In genomic region chr11:64455436-64456261, GRCh38 we compare ENCODE assay signal across 24 cellular contexts.
DNase-seq lines count a peak whose midpoint lies in the region; ATAC-seq, FAIRE-seq and TF ChIP-seq lines count a peak whose summit lies in the region.
"Had no signal": no experiment of that assay in that cellular context is flagged by ENCODE, and none has a peak within 500 bp of the region (broad histone marks: within the 10 kb centered on the region; RNA-seq: fewer than 3 reads in every experiment).

No MANE protein-coding gene starts in this region.

- POLR2A ChIA-PET in HEK293 (lab: Yijun Ruan, JAX) = no interaction called here
- POLR2A ChIA-PET in activated CD8-positive, alpha-beta T cell treated with anti-CD3 and anti-CD28 coated beads, Interleukin-2, amount 10 ng/mL, durations not matched to agents 7 days and 5 days (lab: Charles Lee) = no interaction called here

- H3K36me3 ChIP-seq in HEK293 (ENCODE audit: control insufficient read depth in 2 of 2, insufficient read depth in 1 of 2, low read length in 2 of 2) (no peaks in the 10 kb centered on the region), kidney (ENCODE audit: control insufficient read depth in 1 of 2, insufficient read depth in 2 of 2, low read length in 2 of 2) (no peaks in the 10 kb centered on the region)
- H3K36me3 ChIP-seq: MG63 had no signal

- DNase-seq in activated effector memory CD4-positive, alpha-beta T cell treated with anti-CD3 and anti-CD28 coated beads, Interleukin-2, amount 50 U/mL, for 16 hours = peak; percentile 39
- DNase-seq in activated effector memory CD4-positive, alpha-beta T cell treated with Interleukin-2 at 50 U/mL for 16 hours = no peak
- DNase-seq in kidney (peak; percentile 57), sciatic nerve (ENCODE audit: low spot score) (peak; percentile 52), NCI-H446 treated with DMSO at 0.1 percent for 48 hours (lab: John Stamatoyannopoulos, UW) (no peak)
- DNase-seq in activated CD8-positive, alpha-beta T cell treated with anti-CD3 and anti-CD28 coated beads, Interleukin-2, amount 10 ng/mL, durations not matched to agents 7 days and 5 days = no peak
- DNase-seq: 8988T; CD4-positive, alpha-beta memory T cell; COR-L47; DMS53; H9; HFFc6; IMR-90; KG1; MG63; NCI-H2029; NCI-H446; NCI-H526 treated with DMSO at 0.1 percent for 48 hours; SHP77 had no signal

- H3K27ac ChIP-seq in HEK293 (ENCODE audit: extremely low read depth, low read depth, low read length) = no peak overlapping the region
- H3K27ac ChIP-seq in kidney (ENCODE audit: low read depth in 2 of 2, low read length in 2 of 2) = no peak overlapping the region
- H3K27ac ChIP-seq: RWPE1 had no signal

- FAIRE-seq in kidney (lab: Jason Lieb, UNC) = no peak
- FAIRE-seq: GM18507 had no signal

- no peaks in the 10 kb centered on the region for H3K4me1 ChIP-seq in HEK293 (ENCODE audit: control insufficient read depth, insufficient read depth, low read length)
- H3K4me1 ChIP-seq in kidney (ENCODE audit: control insufficient read depth in 1 of 2, insufficient read depth in 1 of 2, low read depth in 1 of 2, low read length in 2 of 2) = no peaks in the 10 kb centered on the region

- H3K9me3 ChIP-seq in HEK293 (ENCODE audit: control insufficient read depth, insufficient read depth, low read depth, low read length) = no peaks in the 10 kb centered on the region
- no peaks in the 10 kb centered on the region for H3K9me3 ChIP-seq in kidney (ENCODE audit: control insufficient read depth in 1 of 2, low read length in 2 of 2)
- H3K9me3 ChIP-seq: MG63 had no signal

- no peaks in the 10 kb centered on the region for H3K9me3 Mint-ChIP-seq in activated CD8-positive, alpha-beta T cell treated with anti-CD3 and anti-CD28 coated beads, Interleukin-2, amount 10 ng/mL, durations not matched to agents 7 days and 5 days (ENCODE audit: insufficient read depth)
- H3K9me3 Mint-ChIP-seq: CD4-positive, alpha-beta memory T cell; H9; HFFc6 had no signal

- H3K4me3 Mint-ChIP-seq in activated CD8-positive, alpha-beta T cell treated with anti-CD3 and anti-CD28 coated beads, Interleukin-2, amount 10 ng/mL, durations not matched to agents 7 days and 5 days = no peak overlapping the region
- H3K4me3 Mint-ChIP-seq: CD4-positive, alpha-beta memory T cell; H9; HFFc6 had no signal

- ATAC-seq in sciatic nerve (no peak), HG02798 (IDR thresholded peaks at IDR 0.05; ENCODE audit: poor library complexity, unreplicated experiment) (no peak)
- no peak for ATAC-seq in activated CD8-positive, alpha-beta T cell treated with anti-CD3 and anti-CD28 coated beads, Interleukin-2, amount 10 ng/mL, durations not matched to agents 7 days and 5 days
- ATAC-seq: Panc1 had no signal

- H3K4me1 Mint-ChIP-seq in activated CD8-positive, alpha-beta T cell treated with anti-CD3 and anti-CD28 coated beads, Interleukin-2, amount 10 ng/mL, durations not matched to agents 7 days and 5 days (ENCODE audit: low read depth) = no peaks in the 10 kb centered on the region
- H3K4me1 Mint-ChIP-seq: CD4-positive, alpha-beta memory T cell had no signal

- H3K27ac Mint-ChIP-seq in activated CD8-positive, alpha-beta T cell treated with anti-CD3 and anti-CD28 coated beads, Interleukin-2, amount 10 ng/mL, durations not matched to agents 7 days and 5 days = no peak overlapping the region
- H3K27ac Mint-ChIP-seq: HFFc6 had no signal

- no peak overlapping the region for H3K9ac ChIP-seq in kidney (ENCODE audit: low read length in 2 of 2)

- H3K27me3 Mint-ChIP-seq in activated CD8-positive, alpha-beta T cell treated with anti-CD3 and anti-CD28 coated beads, Interleukin-2, amount 10 ng/mL, durations not matched to agents 7 days and 5 days (ENCODE audit: low read depth) = peaks cover 2% of the 10 kb centered on the region
- H3K27me3 Mint-ChIP-seq: CD4-positive, alpha-beta memory T cell had no signal

- intact Hi-C loops in kidney (cut with DNase I) = no loop called here
- intact Hi-C loops in sciatic nerve (cut with DNase I) = no loop called here

- CTCF ChIA-PET in HEK293 (lab: Yijun Ruan, JAX) = interaction anchor here (0.7 kb wide), 1 partner anchor 194 kb away, joined by 3 read pairs; no protein-coding TSS in a partner anchor
- CTCF ChIA-PET in activated CD8-positive, alpha-beta T cell treated with anti-CD3 and anti-CD28 coated beads, Interleukin-2, amount 10 ng/mL, durations not matched to agents 7 days and 5 days (lab: Charles Lee) = interaction anchor here (1.0 kb wide), 1 partner anchor 199 kb away, joined by 4 read pairs; no protein-coding TSS in a partner anchor

- H3K36me3 Mint-ChIP-seq in activated CD8-positive, alpha-beta T cell treated with anti-CD3 and anti-CD28 coated beads, Interleukin-2, amount 10 ng/mL, durations not matched to agents 7 days and 5 days (ENCODE audit: low read depth) = no peaks in the 10 kb centered on the region
- H3K36me3 Mint-ChIP-seq: CD4-positive, alpha-beta memory T cell had no signal

- TF ChIP-seq CTCF in HEK293 (tag by site-specific recombination; IDR thresholded peaks at IDR 0.05) = no peak
- no peak for TF ChIP-seq CTCF in kidney (IDR thresholded peaks at IDR 0.05; ENCODE audit: borderline replicate concordance, extremely low read depth, insufficient read depth)

- no peak overlapping the region for H3K4me3 ChIP-seq in HEK293 (ENCODE audit: low read depth, low read length)
- no peak overlapping the region for H3K4me3 ChIP-seq in kidney (ENCODE audit: low read length in 2 of 2)
- H3K4me3 ChIP-seq: MG63 had no signal

TF ChIP-seq in HEK293, 187 proteins besides CTCF, POLR2A, EP300 and RAD21:
- TF ChIP-seq ZIC2 (tag by site-specific recombination; IDR thresholded peaks at IDR 0.05) (0 out of 2 replicates have a peak, but pooled peaks have one; percentile 15), ZNF837 (tag by site-specific recombination; IDR thresholded peaks at IDR 0.05) (no peak)

Comparison
In these comparisons a context has a peak if more than half of its experiments do, and no peak if none do; other contexts are left out.
1. DNase-seq: peak in activated effector memory CD4-positive, alpha-beta T cell treated with anti-CD3 and anti-CD28 coated beads, Interleukin-2, amount 50 U/mL, for 16 hours (single experiment), kidney (single experiment) and sciatic nerve (single experiment); none in activated effector memory CD4-positive, alpha-beta T cell treated with Interleukin-2 at 50 U/mL for 16 hours (single experiment), NCI-H446 treated with DMSO at 0.1 percent for 48 hours (single experiment) and activated CD8-positive, alpha-beta T cell treated with anti-CD3 and anti-CD28 coated beads, Interleukin-2, amount 10 ng/mL, durations not matched to agents 7 days and 5 days (single experiment).